ENCODE assay signal across 1 cellular context in the genomic region with DNA sequence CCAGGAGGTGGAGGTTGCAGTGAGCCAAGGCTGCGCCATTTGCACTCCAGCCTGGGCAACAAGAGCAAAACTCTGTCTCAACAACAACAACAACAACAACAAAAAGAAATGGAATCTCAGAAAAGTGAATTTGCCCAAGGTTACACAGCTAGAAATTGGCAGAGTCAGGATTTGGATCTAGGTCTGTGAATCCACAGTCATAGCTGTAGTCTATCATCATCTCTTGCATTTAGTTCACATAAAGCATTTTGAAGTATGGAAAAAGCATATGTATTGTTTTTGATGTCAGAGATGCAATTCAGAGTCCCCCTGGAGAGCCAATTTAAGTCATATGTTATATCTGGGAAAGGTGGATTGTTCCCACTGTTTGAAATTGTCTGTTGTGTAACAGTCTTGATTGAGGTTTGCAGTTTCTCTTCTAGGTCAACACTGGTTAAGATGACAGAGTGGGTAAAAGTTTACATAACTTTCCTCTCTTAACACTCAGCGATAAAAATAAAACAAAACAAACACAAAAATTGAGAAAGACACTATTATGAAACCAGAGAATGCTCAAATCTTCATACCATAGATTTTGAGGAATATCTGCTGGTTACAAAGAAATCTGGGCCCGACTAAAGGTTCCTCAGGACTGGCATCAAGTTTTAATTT.
TF ChIP-seq lines count a peak whose summit lies in the region.

No MANE protein-coding gene starts in this region.

TF ChIP-seq in HepG2, 621 proteins besides CTCF, POLR2A, EP300 and RAD21 (continued from another document and continues in another):
- TF ChIP-seq LRRFIP1 (CRISPR knock-in tag; conservative IDR thresholded peaks at IDR 0.05): no peak
- no peak for TF ChIP-seq ZNF883 (CRISPR knock-in tag; IDR thresholded peaks at IDR 0.05; ENCODE audit: not compliant biosample characterization)
- peak; percentile 31; the same call in 1 of the 2 replicates for TF ChIP-seq FOXO1 (CRISPR knock-in tag; IDR thresholded peaks at IDR 0.05)
- no peak for TF ChIP-seq ZNF136 (CRISPR knock-in tag; IDR thresholded peaks at IDR 0.05; ENCODE audit: low read depth)
- TF ChIP-seq, protein P1, sequence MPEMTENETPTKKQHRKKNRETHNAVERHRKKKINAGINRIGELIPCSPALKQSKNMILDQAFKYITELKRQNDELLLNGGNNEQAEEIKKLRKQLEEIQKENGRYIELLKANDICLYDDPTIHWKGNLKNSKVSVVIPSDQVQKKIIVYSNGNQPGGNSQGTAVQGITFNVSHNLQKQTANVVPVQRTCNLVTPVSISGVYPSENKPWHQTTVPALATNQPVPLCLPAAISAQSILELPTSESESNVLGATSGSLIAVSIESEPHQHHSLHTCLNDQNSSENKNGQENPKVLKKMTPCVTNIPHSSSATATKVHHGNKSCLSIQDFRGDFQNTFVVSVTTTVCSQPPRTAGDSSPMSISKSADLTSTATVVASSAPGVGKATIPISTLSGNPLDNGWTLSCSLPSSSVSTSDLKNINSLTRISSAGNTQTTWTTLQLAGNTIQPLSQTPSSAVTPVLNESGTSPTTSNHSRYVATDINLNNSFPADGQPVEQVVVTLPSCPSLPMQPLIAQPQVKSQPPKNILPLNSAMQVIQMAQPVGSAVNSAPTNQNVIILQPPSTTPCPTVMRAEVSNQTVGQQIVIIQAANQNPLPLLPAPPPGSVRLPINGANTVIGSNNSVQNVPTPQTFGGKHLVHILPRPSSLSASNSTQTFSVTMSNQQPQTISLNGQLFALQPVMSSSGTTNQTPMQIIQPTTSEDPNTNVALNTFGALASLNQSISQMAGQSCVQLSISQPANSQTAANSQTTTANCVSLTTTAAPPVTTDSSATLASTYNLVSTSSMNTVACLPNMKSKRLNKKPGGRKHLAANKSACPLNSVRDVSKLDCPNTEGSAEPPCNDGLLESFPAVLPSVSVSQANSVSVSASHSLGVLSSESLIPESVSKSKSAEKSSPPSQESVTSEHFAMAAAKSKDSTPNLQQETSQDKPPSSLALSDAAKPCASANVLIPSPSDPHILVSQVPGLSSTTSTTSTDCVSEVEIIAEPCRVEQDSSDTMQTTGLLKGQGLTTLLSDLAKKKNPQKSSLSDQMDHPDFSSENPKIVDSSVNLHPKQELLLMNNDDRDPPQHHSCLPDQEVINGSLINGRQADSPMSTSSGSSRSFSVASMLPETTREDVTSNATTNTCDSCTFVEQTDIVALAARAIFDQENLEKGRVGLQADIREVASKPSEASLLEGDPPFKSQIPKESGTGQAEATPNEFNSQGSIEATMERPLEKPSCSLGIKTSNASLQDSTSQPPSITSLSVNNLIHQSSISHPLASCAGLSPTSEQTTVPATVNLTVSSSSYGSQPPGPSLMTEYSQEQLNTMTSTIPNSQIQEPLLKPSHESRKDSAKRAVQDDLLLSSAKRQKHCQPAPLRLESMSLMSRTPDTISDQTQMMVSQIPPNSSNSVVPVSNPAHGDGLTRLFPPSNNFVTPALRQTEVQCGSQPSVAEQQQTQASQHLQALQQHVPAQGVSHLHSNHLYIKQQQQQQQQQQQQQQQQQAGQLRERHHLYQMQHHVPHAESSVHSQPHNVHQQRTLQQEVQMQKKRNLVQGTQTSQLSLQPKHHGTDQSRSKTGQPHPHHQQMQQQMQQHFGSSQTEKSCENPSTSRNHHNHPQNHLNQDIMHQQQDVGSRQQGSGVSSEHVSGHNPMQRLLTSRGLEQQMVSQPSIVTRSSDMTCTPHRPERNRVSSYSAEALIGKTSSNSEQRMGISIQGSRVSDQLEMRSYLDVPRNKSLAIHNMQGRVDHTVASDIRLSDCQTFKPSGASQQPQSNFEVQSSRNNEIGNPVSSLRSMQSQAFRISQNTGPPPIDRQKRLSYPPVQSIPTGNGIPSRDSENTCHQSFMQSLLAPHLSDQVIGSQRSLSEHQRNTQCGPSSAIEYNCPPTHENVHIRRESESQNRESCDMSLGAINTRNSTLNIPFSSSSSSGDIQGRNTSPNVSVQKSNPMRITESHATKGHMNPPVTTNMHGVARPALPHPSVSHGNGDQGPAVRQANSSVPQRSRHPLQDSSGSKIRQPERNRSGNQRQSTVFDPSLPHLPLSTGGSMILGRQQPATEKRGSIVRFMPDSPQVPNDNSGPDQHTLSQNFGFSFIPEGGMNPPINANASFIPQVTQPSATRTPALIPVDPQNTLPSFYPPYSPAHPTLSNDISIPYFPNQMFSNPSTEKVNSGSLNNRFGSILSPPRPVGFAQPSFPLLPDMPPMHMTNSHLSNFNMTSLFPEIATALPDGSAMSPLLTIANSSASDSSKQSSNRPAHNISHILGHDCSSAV (CRISPR knock-in tag; IDR thresholded peaks at IDR 0.05; ENCODE audit: borderline replicate concordance): no peak
- TF ChIP-seq AKNA (CRISPR knock-in tag; IDR thresholded peaks at IDR 0.05; ENCODE audit: borderline replicate concordance): 0 out of 2 replicates have a peak, but pooled peaks have one; percentile 35
- TF ChIP-seq SKI (IDR thresholded peaks at IDR 0.05; ENCODE audit: partially characterized antibody): peak; percentile 33
- TF ChIP-seq SMAD3 (CRISPR knock-in tag; IDR thresholded peaks at IDR 0.05): peak; percentile 59
- TF ChIP-seq SIX4 (CRISPR knock-in tag; IDR thresholded peaks at IDR 0.05): peak; percentile 46; the same call in 1 of the 2 replicates
- no peak for TF ChIP-seq NPAS2 (CRISPR knock-in tag; IDR thresholded peaks at IDR 0.05; ENCODE audit: borderline replicate concordance)
- no peak; the same call in 1 of the 2 replicates for TF ChIP-seq ZNF629 (CRISPR knock-in tag; conservative IDR thresholded peaks at IDR 0.05)
- no peak for TF ChIP-seq ZNF556 (CRISPR knock-in tag; IDR thresholded peaks at IDR 0.05; ENCODE audit: borderline replicate concordance)
- TF ChIP-seq, protein P2, sequence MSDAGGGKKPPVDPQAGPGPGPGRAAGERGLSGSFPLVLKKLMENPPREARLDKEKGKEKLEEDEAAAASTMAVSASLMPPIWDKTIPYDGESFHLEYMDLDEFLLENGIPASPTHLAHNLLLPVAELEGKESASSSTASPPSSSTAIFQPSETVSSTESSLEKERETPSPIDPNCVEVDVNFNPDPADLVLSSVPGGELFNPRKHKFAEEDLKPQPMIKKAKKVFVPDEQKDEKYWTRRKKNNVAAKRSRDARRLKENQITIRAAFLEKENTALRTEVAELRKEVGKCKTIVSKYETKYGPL (CRISPR knock-in tag; IDR thresholded peaks at IDR 0.05): peak; percentile 96
- TF ChIP-seq ZNF383 (CRISPR knock-in tag; IDR thresholded peaks at IDR 0.05; ENCODE audit: borderline replicate concordance): no peak
- no peak for TF ChIP-seq KLF9 (CRISPR knock-in tag; IDR thresholded peaks at IDR 0.05; ENCODE audit: low read depth)
- peak; percentile 63; the same call in 1 of the 2 replicates for TF ChIP-seq ZNF503 (CRISPR knock-in tag; IDR thresholded peaks at IDR 0.05)
- TF ChIP-seq CCDC6 (CRISPR knock-in tag; IDR thresholded peaks at IDR 0.05): no peak
- TF ChIP-seq, protein P3, sequence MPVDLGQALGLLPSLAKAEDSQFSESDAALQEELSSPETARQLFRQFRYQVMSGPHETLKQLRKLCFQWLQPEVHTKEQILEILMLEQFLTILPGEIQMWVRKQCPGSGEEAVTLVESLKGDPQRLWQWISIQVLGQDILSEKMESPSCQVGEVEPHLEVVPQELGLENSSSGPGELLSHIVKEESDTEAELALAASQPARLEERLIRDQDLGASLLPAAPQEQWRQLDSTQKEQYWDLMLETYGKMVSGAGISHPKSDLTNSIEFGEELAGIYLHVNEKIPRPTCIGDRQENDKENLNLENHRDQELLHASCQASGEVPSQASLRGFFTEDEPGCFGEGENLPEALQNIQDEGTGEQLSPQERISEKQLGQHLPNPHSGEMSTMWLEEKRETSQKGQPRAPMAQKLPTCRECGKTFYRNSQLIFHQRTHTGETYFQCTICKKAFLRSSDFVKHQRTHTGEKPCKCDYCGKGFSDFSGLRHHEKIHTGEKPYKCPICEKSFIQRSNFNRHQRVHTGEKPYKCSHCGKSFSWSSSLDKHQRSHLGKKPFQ (CRISPR knock-in tag; IDR thresholded peaks at IDR 0.05; ENCODE audit: insufficient replicate concordance): no peak
- no peak for TF ChIP-seq TSC22D2 (CRISPR knock-in tag; IDR thresholded peaks at IDR 0.05; ENCODE audit: borderline replicate concordance)
- no peak for TF ChIP-seq ZNF20 (CRISPR knock-in tag; IDR thresholded peaks at IDR 0.05)
- no peak for TF ChIP-seq SRF (IDR thresholded peaks at IDR 0.05; ENCODE audit: low read depth, low read length)
- TF ChIP-seq REL (CRISPR knock-in tag; conservative IDR thresholded peaks at IDR 0.05): no peak
- peak; percentile 81 for TF ChIP-seq PAXIP1 (CRISPR knock-in tag; conservative IDR thresholded peaks at IDR 0.05)
- TF ChIP-seq NFYB (CRISPR knock-in tag; IDR thresholded peaks at IDR 0.05): no peak
- TF ChIP-seq TOPORS (CRISPR knock-in tag; IDR thresholded peaks at IDR 0.05): no peak
